In the genomic region with DNA sequence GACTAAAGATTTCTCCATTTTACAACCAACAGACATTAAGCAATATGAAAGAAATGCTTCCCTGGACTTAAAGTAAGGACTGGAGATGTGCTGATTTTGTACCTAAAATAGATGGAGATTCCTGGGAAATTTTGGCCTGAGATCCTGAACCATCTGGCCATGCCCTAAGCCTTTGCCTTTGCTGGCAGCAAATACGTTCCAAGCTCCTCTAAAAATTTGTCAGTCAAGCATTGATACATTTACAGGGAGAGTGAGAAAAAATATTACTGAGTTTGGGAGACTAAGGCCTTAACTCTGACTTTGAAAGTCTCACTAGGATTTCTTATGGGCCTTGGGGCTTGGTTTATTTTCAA, we compare ENCODE assay signal across 11 cellular contexts.
"Had no signal": no experiment of that assay in that cellular context is flagged by ENCODE, and none has a peak within 500 bp of the region (broad histone marks: within the 10 kb centered on the region; RNA-seq: fewer than 3 reads in every experiment).

No MANE protein-coding gene starts in this region.

- DNase-seq: effector CD4-positive, alpha-beta T cell; heart right ventricle; hypothalamus; kidney glomerular epithelial cell; naive thymus-derived CD8-positive, alpha-beta T cell; nucleus accumbens; ovary; right cardiac atrium; stimulated activated CD4-positive, alpha-beta T cell treated with anti-CD3 and anti-CD28 coated beads, Interleukin-12 subunit alpha, Interleukin-12 subunit beta, amount 100 ng/mL, for 4 hours; stimulated activated naive CD4-positive, alpha-beta T cell; stomach had no signal

- ATAC-seq: heart right ventricle; naive thymus-derived CD8-positive, alpha-beta T cell; right cardiac atrium had no signal
